23 cellular contexts compared by ENCODE assay signal in genomic region chr18:2420367-2420766, GRCh38.
"Had no signal": no experiment of that assay in that cellular context is flagged by ENCODE, and none has a peak within 500 bp of the region (broad histone marks: within the 10 kb centered on the region; RNA-seq: fewer than 3 reads in every experiment).

No MANE protein-coding gene starts in this region.

- H3K4me1 ChIP-seq: neural progenitor cell, parathyroid adenoma, psoas muscle, right lobe of liver, sigmoid colon, stomach, thyroid gland, tibial nerve, upper lobe of left lung, vagina had no signal

- FAIRE-seq: small intestine had no signal

- H3K27me3 ChIP-seq: neural progenitor cell, ovary, right lobe of liver, sigmoid colon, stomach, thyroid gland, tibial nerve, upper lobe of left lung, vagina had no signal

- H2AFZ ChIP-seq: neural progenitor cell, parathyroid adenoma had no signal

- H3K4me3 ChIP-seq: neural progenitor cell, ovary, psoas muscle, right lobe of liver, sigmoid colon, stomach, thoracic aorta, thyroid gland, tibial nerve, upper lobe of left lung, vagina had no signal

- H3K79me2 ChIP-seq: parathyroid adenoma had no signal

- H3K27ac ChIP-seq: neural progenitor cell, ovary, parathyroid adenoma, psoas muscle, right lobe of liver, sigmoid colon, stomach, thoracic aorta, thyroid gland, tibial nerve, upper lobe of left lung, vagina had no signal

- H3K9me3 ChIP-seq: ovary, psoas muscle, right lobe of liver, sigmoid colon, stomach, thoracic aorta, thyroid gland, tibial nerve, upper lobe of left lung, vagina had no signal

- H3K9ac ChIP-seq: neural progenitor cell, parathyroid adenoma had no signal

- H3K36me3 ChIP-seq: neural progenitor cell, ovary, right lobe of liver, sigmoid colon, stomach, thoracic aorta, thyroid gland, tibial nerve, upper lobe of left lung, vagina had no signal

- H3K4me2 ChIP-seq: neural progenitor cell had no signal

- DNase-seq: occipital lobe; ovary; posterior cingulate gyrus; psoas muscle; right cardiac atrium; right lobe of liver; sigmoid colon; small intestine; stimulated activated CD4-positive, alpha-beta T cell treated with anti-CD3 and anti-CD28 coated beads, Interleukin-15, amount 100 ng/mL, for 24 hours; stimulated activated CD4-positive, alpha-beta T cell treated with anti-CD3 and anti-CD28 coated beads, Interleukin-2, amount 100 ng/mL, for 24 hours; stimulated activated CD4-positive, alpha-beta T cell treated with anti-CD3 and anti-CD28 coated beads, Interleukin-2, amount 100 ng/mL, for 48 hours; stimulated activated CD4-positive, alpha-beta T cell treated with anti-CD3 and anti-CD28 coated beads, Interleukin-4, amount 100 ng/mL, for 24 hours; stimulated activated naive B cell treated with anti-CD40 and anti-IgM and Interleukin-4, amounts not matched to agents 10 μg/mL and 1 μg/mL and 100 μg/mL, for 72 hours; stimulated activated naive CD4-positive, alpha-beta T cell treated with Interleukin-2 at 50 U/mL for 16 hours; stomach; thyroid gland; trophoblast cell; upper lobe of left lung had no signal
